Comparison of ENCODE assay signal across 23 cellular contexts in the genomic region with DNA sequence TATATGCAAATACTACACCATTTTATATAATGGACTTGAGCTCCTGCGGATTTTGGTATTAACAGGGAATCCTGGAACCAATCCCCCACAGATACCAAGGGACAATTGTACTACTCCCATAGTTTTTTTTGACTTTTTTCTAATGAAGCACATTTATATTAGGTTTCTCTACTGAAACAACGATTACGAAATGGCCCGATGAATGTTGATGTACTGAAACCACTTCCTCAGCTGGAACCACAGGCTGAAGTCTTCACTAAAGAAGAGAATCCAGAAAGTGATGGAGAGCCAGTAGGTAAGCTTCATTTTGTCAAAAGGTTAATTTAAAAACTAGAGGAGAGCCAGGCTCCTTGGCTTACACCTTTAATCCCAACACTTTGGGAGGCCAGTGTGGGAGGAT. TPM values are rescaled to one million over a fixed set of nuclear protein-coding genes. Genes with fewer than 3 reads are reported as not detected.
DNase-seq lines count a peak whose midpoint lies in the region; ATAC-seq and TF ChIP-seq lines count a peak whose summit lies in the region.
"Had no signal": no experiment of that assay in that cellular context is flagged by ENCODE, and none has a peak within 500 bp of the region (broad histone marks: within the 10 kb centered on the region; RNA-seq: fewer than 3 reads in every experiment).

No MANE protein-coding gene starts in this region.

- H3K9me3 Mint-ChIP-seq in activated naive CD8-positive, alpha-beta T cell treated with anti-CD3 and anti-CD28 coated beads, Interleukin-2, amount 50 U/mL, for 24 hours, result no peaks in the 10 kb centered on the region
- no peaks in the 10 kb centered on the region for H3K9me3 Mint-ChIP-seq in natural killer cell
- H3K9me3 Mint-ChIP-seq: brain, mesothelial cell of epicardium, neural progenitor cell, type B pancreatic cell had no signal

- H3K27ac Mint-ChIP-seq in activated naive CD8-positive, alpha-beta T cell treated with anti-CD3 and anti-CD28 coated beads, Interleukin-2, amount 50 U/mL, for 24 hours, result peak overlapping the region; percentile 38
- H3K27ac Mint-ChIP-seq in natural killer cell, result peak overlapping the region; percentile 83 to 92
- H3K27ac Mint-ChIP-seq: brain, mesothelial cell of epicardium, neural progenitor cell, type B pancreatic cell had no signal

- no peak overlapping the region for H3K27ac ChIP-seq in coronary artery
- H3K27ac ChIP-seq: 22Rv1, esophagus muscularis mucosa, hepatocyte, KMS-11, neural progenitor cell had no signal

- TF ChIP-seq CTCF in natural killer cell (IDR thresholded peaks at IDR 0.05) (no peak), coronary artery (IDR thresholded peaks at IDR 0.05) (no peak)

- DNase-seq in NK-92 treated with Interleukin-12 subunit alpha and Interleukin-12 subunit beta, amount 100 ng/mL, for 24 hours (lab: John Stamatoyannopoulos, UW), result peak; percentile 2
- DNase-seq in NK-92 (lab: John Stamatoyannopoulos, UW; ENCODE audit: unreplicated experiment) (no peak), MV-4-11 (lab: John Stamatoyannopoulos, UW) (peak; percentile 74), natural killer cell (no peak), superior temporal gyrus (ENCODE audit: extremely low spot score) (no peak), coronary artery (ENCODE audit: low spot score) (no peak)
- DNase-seq in activated naive CD8-positive, alpha-beta T cell treated with anti-CD3 and anti-CD28 coated beads, Interleukin-2, amount 50 U/mL, for 24 hours, result no peak
- no peak for DNase-seq in activated CD4-positive, alpha-beta T cell treated with anti-CD3 and anti-CD28 coated beads, Interleukin-2, amount 50 U/mL, for 1 hour
- DNase-seq: activated CD8-positive, alpha-beta memory T cell treated with anti-CD3 and anti-CD28 coated beads, Interleukin-2, amount 50 U/mL, for 48 hours; activated naive CD4-positive, alpha-beta T cell treated with Interleukin-2 at 50 U/mL for 16 hours; DMS 273 treated with DMSO at 0.1 percent for 48 hours; NCI-H1436; retina; stimulated activated naive CD4-positive, alpha-beta T cell; T1000 had no signal

- no peak overlapping the region for H3K4me3 Mint-ChIP-seq in activated naive CD8-positive, alpha-beta T cell treated with anti-CD3 and anti-CD28 coated beads, Interleukin-2, amount 50 U/mL, for 24 hours
- peak overlapping the region; percentile 61 for H3K4me3 Mint-ChIP-seq in natural killer cell
- H3K4me3 Mint-ChIP-seq: brain, mesothelial cell of epicardium, neural progenitor cell, type B pancreatic cell had no signal

- peaks cover 27% of the 10 kb centered on the region for H3K4me1 Mint-ChIP-seq in activated naive CD8-positive, alpha-beta T cell treated with anti-CD3 and anti-CD28 coated beads, Interleukin-2, amount 50 U/mL, for 24 hours
- peaks cover 24 to 26% of the 10 kb centered on the region in 2 donors for H3K4me1 Mint-ChIP-seq in natural killer cell
- H3K4me1 Mint-ChIP-seq: mesothelial cell of epicardium, neural progenitor cell had no signal

- H3K4me3 ChIP-seq in coronary artery, result no peak overlapping the region
- H3K4me3 ChIP-seq: esophagus muscularis mucosa, hepatocyte, neural progenitor cell had no signal

- peaks cover 64% of the 10 kb centered on the region for H3K36me3 Mint-ChIP-seq in activated naive CD8-positive, alpha-beta T cell treated with anti-CD3 and anti-CD28 coated beads, Interleukin-2, amount 50 U/mL, for 24 hours (ENCODE audit: low read depth)
- peaks cover 32% of the 10 kb centered on the region for H3K36me3 Mint-ChIP-seq in natural killer cell

- intact Hi-C loops in natural killer cell (cut with micrococcal nuclease), result no loop called here

- no peaks in the 10 kb centered on the region for H3K27me3 Mint-ChIP-seq in activated naive CD8-positive, alpha-beta T cell treated with anti-CD3 and anti-CD28 coated beads, Interleukin-2, amount 50 U/mL, for 24 hours
- no peaks in the 10 kb centered on the region for H3K27me3 Mint-ChIP-seq in natural killer cell (ENCODE audit: low read depth in 2 of 2)
- H3K27me3 Mint-ChIP-seq: brain, type B pancreatic cell had no signal

- no peak for ATAC-seq in activated naive CD8-positive, alpha-beta T cell treated with anti-CD3 and anti-CD28 coated beads, Interleukin-2, amount 50 U/mL, for 24 hours
- ATAC-seq in natural killer cell, result peak in 2 of 3 donors; percentile 46 to 74

RNA-seq across cellular contexts. Expression of a gene that starts 52.9 kb away (rescaled TPM):
- 10 to 100 TPM; 73.4 to 88.6 (median 80.0) TPM for total RNA-seq in natural killer cell

Comparison
In these comparisons a context has a peak if more than half of its experiments do, and no peak if none do; other contexts are left out.
1. DNase-seq: peak in NK-92 treated with Interleukin-12 subunit alpha and Interleukin-12 subunit beta, amount 100 ng/mL, for 24 hours (single experiment) and MV-4-11 (single experiment); none in NK-92 (single experiment), activated naive CD8-positive, alpha-beta T cell treated with anti-CD3 and anti-CD28 coated beads, Interleukin-2, amount 50 U/mL, for 24 hours (single experiment), natural killer cell (single experiment), superior temporal gyrus (single experiment), coronary artery (single experiment) and activated CD4-positive, alpha-beta T cell treated with anti-CD3 and anti-CD28 coated beads, Interleukin-2, amount 50 U/mL, for 1 hour (single experiment).